11 cellular contexts compared by ENCODE assay signal in the genomic region with DNA sequence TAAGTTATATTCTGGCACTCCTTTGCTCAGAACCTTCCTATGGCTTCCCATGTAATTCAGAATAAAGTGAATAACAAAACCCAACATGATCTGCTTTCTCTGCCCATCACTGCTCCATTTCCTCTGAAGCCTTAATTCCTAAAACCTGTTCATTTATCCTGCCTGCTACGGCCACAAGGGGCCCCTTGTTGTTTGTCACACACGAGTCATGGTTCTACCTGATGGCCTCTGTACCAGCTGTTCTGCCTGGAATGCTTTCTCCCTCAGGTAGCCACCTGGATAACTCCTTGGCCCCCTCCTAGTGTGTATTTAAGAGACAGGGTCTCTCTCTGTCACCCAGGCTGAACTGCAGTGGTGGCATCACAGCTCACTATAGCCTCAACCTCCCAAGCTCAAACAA. TPM values are rescaled to one million over a fixed set of nuclear protein-coding genes. Genes with fewer than 3 reads are reported as not detected.
DNase-seq lines count a peak whose midpoint lies in the region; TF ChIP-seq lines count a peak whose summit lies in the region.
"Had no signal": no experiment of that assay in that cellular context is flagged by ENCODE, and none has a peak within 500 bp of the region (broad histone marks: within the 10 kb centered on the region; RNA-seq: fewer than 3 reads in every experiment).

No MANE protein-coding gene starts in this region.

- no peak overlapping the region for H2AFZ ChIP-seq in neural progenitor cell (replicated peaks)

- H3K27ac ChIP-seq in brain microvascular endothelial cell = no peak overlapping the region
- no peak overlapping the region for H3K27ac ChIP-seq in neural progenitor cell

- H3K9me3 ChIP-seq in neural progenitor cell (ENCODE audit: low read depth) = no peaks in the 10 kb centered on the region

- peaks cover 3% of the 10 kb centered on the region for H3K9me3 Mint-ChIP-seq in neural progenitor cell

- H3K36me3 Mint-ChIP-seq in neural progenitor cell = no peaks in the 10 kb centered on the region

- H3K27me3 Mint-ChIP-seq in neural progenitor cell (ENCODE audit: insufficient read depth, low read depth) = peaks cover 6% of the 10 kb centered on the region

- H3K36me3 ChIP-seq in brain microvascular endothelial cell (replicated peaks) (no peaks in the 10 kb centered on the region), neural progenitor cell (no peaks in the 10 kb centered on the region)

- no peaks in the 10 kb centered on the region for H3K79me2 ChIP-seq in neural progenitor cell (ENCODE audit: low read depth)

- TF ChIP-seq CTCF in LNCaP clone FGC (IDR thresholded peaks at IDR 0.05; ENCODE audit: control insufficient read depth, extremely low read depth, insufficient read depth) (peak; percentile 31), brain microvascular endothelial cell (IDR thresholded peaks at IDR 0.05; ENCODE audit: low read depth, low read length, missing control alignments) (peak; percentile 55), neural progenitor cell (IDR thresholded peaks at IDR 0.05) (peak; percentile 41), GM10266 (IDR thresholded peaks at IDR 0.05; ENCODE audit: control insufficient read depth, insufficient read depth, low read depth, missing control alignments) (no peak)

- H3F3A ChIP-seq in neural progenitor cell (ENCODE audit: low read depth) = no peaks in the 10 kb centered on the region

- H3K4me3 ChIP-seq in LNCaP clone FGC (ENCODE audit: low read depth, low read length) = no peak overlapping the region
- H3K4me3 ChIP-seq in brain microvascular endothelial cell (ENCODE audit: low read depth, low read length) = no peak overlapping the region
- H3K4me3 ChIP-seq in neural progenitor cell = no peak overlapping the region

- peak; percentile 24 to 42 for DNase-seq in NCI-H526 (lab: John Stamatoyannopoulos, UW)
- DNase-seq in NCI-H526 treated with DMSO at 0.1 percent for 48 hours (lab: John Stamatoyannopoulos, UW) = no peak
- DNase-seq in LNCaP clone FGC (ENCODE audit: low read depth) = no peak
- no peak for DNase-seq in brain microvascular endothelial cell
- peak; percentile 21 for DNase-seq in neural progenitor cell (ENCODE audit: low spot score)
- DNase-seq in activated CD8-positive, alpha-beta memory T cell treated with anti-CD3 and anti-CD28 coated beads, Interleukin-2, amount 50 U/mL, for 4 hours = no peak
- no peak for DNase-seq in dedifferentiated amniotic fluid mesenchymal stem cell (ENCODE audit: extremely low spot score)
- no peak for DNase-seq in GM10266 (ENCODE audit: extremely low spot score)
- DNase-seq: activated naive CD4-positive, alpha-beta T cell treated with anti-CD3 and anti-CD28 coated beads, Interleukin-2, amount 50 U/mL, for 16 hours; C1 segment of cervical spinal cord; NCI-H2107 had no signal

- no peak overlapping the region for H3K27ac Mint-ChIP-seq in neural progenitor cell

- no peak overlapping the region for H3K4me2 ChIP-seq in neural progenitor cell

- no peaks in the 10 kb centered on the region for H3K4me1 ChIP-seq in neural progenitor cell

- no peaks in the 10 kb centered on the region for H4K20me1 ChIP-seq in neural progenitor cell (ENCODE audit: low read depth)

- no peak overlapping the region for H3K4me3 Mint-ChIP-seq in neural progenitor cell

- no peaks in the 10 kb centered on the region for H3K27me3 ChIP-seq in brain microvascular endothelial cell (replicated peaks)
- H3K27me3 ChIP-seq in neural progenitor cell = no peaks in the 10 kb centered on the region

- in situ Hi-C loops in brain microvascular endothelial cell (cut with HindIII; ENCODE audit: low pct_ligation_motif_present, low sequenced_read_pairs) = no loop called here

- no peak overlapping the region for H3K9ac ChIP-seq in neural progenitor cell

- H3K4me1 Mint-ChIP-seq in neural progenitor cell = peaks cover 2% of the 10 kb centered on the region

RNA-seq across cellular contexts. Expression of a gene that starts 26.8 kb away (rescaled TPM):
- 271 and 383 TPM in 2 replicates for total RNA-seq in neural progenitor cell (ENCODE audit: low replicate concordance)

RNA-seq across cellular contexts. Expression of a gene that starts 39.2 kb away (rescaled TPM):
- total RNA-seq in neural progenitor cell (ENCODE audit: low replicate concordance) = not detected in 2 replicates

RNA-seq across cellular contexts. Expression of a gene that starts 47.0 kb away (rescaled TPM):
- total RNA-seq in neural progenitor cell (ENCODE audit: low replicate concordance) = 3.3 and 6.9 TPM in 2 replicates

Comparison
In these comparisons a context has a peak if more than half of its experiments do, and no peak if none do; other contexts are left out.
1. DNase-seq: peak in NCI-H526 (2 of 2) and neural progenitor cell (single experiment); none in NCI-H526 treated with DMSO at 0.1 percent for 48 hours (single experiment), LNCaP clone FGC (single experiment), brain microvascular endothelial cell (single experiment), activated CD8-positive, alpha-beta memory T cell treated with anti-CD3 and anti-CD28 coated beads, Interleukin-2, amount 50 U/mL, for 4 hours (single experiment), dedifferentiated amniotic fluid mesenchymal stem cell (single experiment) and GM10266 (single experiment).